In the genomic region with DNA sequence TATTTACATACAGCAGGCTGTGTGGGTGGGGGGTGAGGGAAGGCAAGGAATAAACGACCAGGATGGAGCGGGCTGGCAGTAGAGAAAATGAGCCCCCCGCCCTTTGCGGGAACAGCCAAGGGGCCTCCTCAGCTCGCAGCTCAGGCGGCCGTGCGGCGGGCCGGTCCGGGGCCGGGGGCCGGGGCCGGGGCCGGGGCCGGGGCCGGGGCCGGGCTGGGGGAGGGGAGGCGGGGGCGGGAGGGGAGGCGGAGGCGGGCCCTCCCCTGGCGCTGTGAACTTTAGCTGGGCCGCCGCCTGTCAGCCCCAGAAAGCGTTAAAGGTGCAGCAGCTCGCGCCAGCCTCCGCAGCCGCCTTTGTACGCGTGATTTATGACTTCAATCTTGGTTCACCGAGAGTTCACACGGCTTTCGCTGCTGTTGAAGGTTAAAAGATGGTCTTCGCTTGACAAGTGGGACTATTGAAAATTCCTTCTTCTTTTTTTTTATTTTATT, we compare ENCODE assay signal across 8 cellular contexts. TPM values are rescaled to one million over a fixed set of nuclear protein-coding genes. Genes with fewer than 3 reads are reported as not detected.
DNase-seq lines count a peak whose midpoint lies in the region; ATAC-seq and TF ChIP-seq lines count a peak whose summit lies in the region.

No MANE protein-coding gene starts in this region.

- H3K9me3 ChIP-seq in breast epithelium: no peaks in the 10 kb centered on the region
- H3K9me3 ChIP-seq in muscle layer of duodenum (ENCODE audit: control insufficient read depth in 1 of 2, low read length in 2 of 2): no peaks in the 10 kb centered on the region
- H3K9me3 ChIP-seq in tibial nerve: no peaks in the 10 kb centered on the region

- H3K4me1 Mint-ChIP-seq in MCF 10A (ENCODE audit: insufficient read depth, unreplicated experiment): no peaks in the 10 kb centered on the region

- no peaks in the 10 kb centered on the region for H3K36me3 Mint-ChIP-seq in MCF 10A (ENCODE audit: insufficient read depth, unreplicated experiment)

- H3K27ac ChIP-seq in breast epithelium (peak overlapping the region; percentile 45 to 91), muscle layer of duodenum (ENCODE audit: low read length) (peak overlapping the region; percentile 68), tibial nerve (peak overlapping the region; percentile 78 to 95 (median 87))

- peak in 1 of 2 donors; percentile 44 for TF ChIP-seq EP300 in tibial nerve (IDR thresholded peaks at IDR 0.05)

- no peak for DNase-seq in breast epithelium (ENCODE audit: low spot score in 2 of 2)
- DNase-seq in MCF 10A (ENCODE audit: unreplicated experiment): no peak
- peak; percentile 7 for DNase-seq in activated effector memory CD4-positive, alpha-beta T cell treated with Interleukin-2 at 50 U/mL for 16 hours
- no peak for DNase-seq in tibial nerve (ENCODE audit: low spot score in 2 of 2)
- no peak for DNase-seq in GM13977 (ENCODE audit: low spot score)

- in situ Hi-C loops in GM13977 (cut with MboI; ENCODE audit: low pct_unique_long_range_greater_than_20kb, low sequenced_read_pairs, unreplicated experiment): no loop called here

- H3K36me3 ChIP-seq in breast epithelium (no peaks in the 10 kb centered on the region), muscle layer of duodenum (ENCODE audit: control insufficient read depth in 1 of 2, insufficient read depth in 2 of 2, low read length in 2 of 2) (no peaks in the 10 kb centered on the region), tibial nerve (no peaks in the 10 kb centered on the region)

- H3K4me3 ChIP-seq in breast epithelium (peak overlapping the region in 2 of 3 donors; percentile 38 to 59), muscle layer of duodenum (ENCODE audit: low read depth in 1 of 2, low read length in 2 of 2) (peak overlapping the region in 1 of 2 donors; percentile 20), tibial nerve (peak overlapping the region; percentile 22 to 45 (median 30))

- H3K27ac Mint-ChIP-seq in MCF 10A (ENCODE audit: low read depth, unreplicated experiment): no peak overlapping the region

- H3K4me1 ChIP-seq in breast epithelium: no peaks in the 10 kb centered on the region
- H3K4me1 ChIP-seq in muscle layer of duodenum (ENCODE audit: control insufficient read depth in 1 of 2, insufficient read depth in 2 of 2, low read length in 2 of 2): peaks cover 0 to 7% of the 10 kb centered on the region in 2 donors
- peaks cover 0 to 2% (median 0%) of the 10 kb centered on the region in 4 donors for H3K4me1 ChIP-seq in tibial nerve

- H3K27me3 Mint-ChIP-seq in MCF 10A (ENCODE audit: insufficient read depth, unreplicated experiment): peaks cover 32% of the 10 kb centered on the region

- TF ChIP-seq CTCF in breast epithelium (IDR thresholded peaks at IDR 0.05) (no peak), MCF 10A (IDR thresholded peaks at IDR 0.05; ENCODE audit: unreplicated experiment) (no peak), tibial nerve (IDR thresholded peaks at IDR 0.05) (no peak), GM13977 (IDR thresholded peaks at IDR 0.05; ENCODE audit: extremely low read depth, insufficient read depth, missing control alignments) (no peak)

- POLR2A ChIA-PET in MCF 10A (lab: Yijun Ruan, JAX): no interaction called here

- CTCF ChIA-PET in MCF 10A (lab: Yijun Ruan, JAX): no interaction called here

- H3K4me3 Mint-ChIP-seq in MCF 10A (ENCODE audit: unreplicated experiment): no peak overlapping the region

- H3K9me3 Mint-ChIP-seq in MCF 10A (ENCODE audit: unreplicated experiment): no peaks in the 10 kb centered on the region

- H3K27me3 ChIP-seq in breast epithelium: no peaks in the 10 kb centered on the region
- H3K27me3 ChIP-seq in muscle layer of duodenum (ENCODE audit: low read depth, low read length): no peaks in the 10 kb centered on the region
- H3K27me3 ChIP-seq in tibial nerve: no peaks in the 10 kb centered on the region

- intact Hi-C loops in breast epithelium (cut with DNase I; ENCODE audit: low total_unique reads) (no loop called here), MCF 10A (cut with micrococcal nuclease) (no loop called here)

- WGBS in tibial nerve, 2 donors: 3 to 5% methylated on average over 14 to 31 of the region's 36 CpGs

- TF ChIP-seq POLR2A in breast epithelium (IDR thresholded peaks at IDR 0.05) (no peak), tibial nerve (IDR thresholded peaks at IDR 0.05) (no peak)

- ATAC-seq in HG03135 (IDR thresholded peaks at IDR 0.05; ENCODE audit: unreplicated experiment): no peak
- ATAC-seq in HG03025 (IDR thresholded peaks at IDR 0.05; ENCODE audit: low FRiP score, unreplicated experiment): no peak

- no TSS peak for BruUV-seq in MCF 10A (replicated peaks; lab: Mats Ljungman, UMichigan)

RNA-seq across cellular contexts. Expression of a gene that starts 28.8 kb away (rescaled TPM):
- 1 to 10 TPM; 1.8 to 2.3 (median 1.9) TPM for total RNA-seq in breast epithelium
- 1.7 and 1.8 TPM in 2 replicates for total RNA-seq in MCF 10A (2022)
- 1 to 10 TPM; 2.7 to 8.1 (median 4.1) TPM for total RNA-seq in tibial nerve

RNA-seq across cellular contexts. Expression of a gene that starts 49.6 kb away (rescaled TPM):
- under 1 TPM; 0.73 to 0.98 (median 0.96) TPM for total RNA-seq in breast epithelium
- total RNA-seq in MCF 10A (2022): 0.74 TPM in 1 of 2 replicates, not detected in the other
- 1 to 10 TPM; 1.4 to 2.7 (median 1.7) TPM for total RNA-seq in tibial nerve

RNA-seq across cellular contexts. Expression of a gene that starts 54.2 kb away (rescaled TPM):
- total RNA-seq in breast epithelium (1 to 10 TPM; 3.3 to 4.1 (median 4.0) TPM), MCF 10A (2022) (7.1 and 11.5 TPM in 2 replicates), tibial nerve (10 to 100 TPM in 1 of 4 donors, 1 to 10 TPM in 3; 3.6 to 17.3 (median 7.2) TPM)
